7 cellular contexts compared by ENCODE assay signal in the genomic region with DNA sequence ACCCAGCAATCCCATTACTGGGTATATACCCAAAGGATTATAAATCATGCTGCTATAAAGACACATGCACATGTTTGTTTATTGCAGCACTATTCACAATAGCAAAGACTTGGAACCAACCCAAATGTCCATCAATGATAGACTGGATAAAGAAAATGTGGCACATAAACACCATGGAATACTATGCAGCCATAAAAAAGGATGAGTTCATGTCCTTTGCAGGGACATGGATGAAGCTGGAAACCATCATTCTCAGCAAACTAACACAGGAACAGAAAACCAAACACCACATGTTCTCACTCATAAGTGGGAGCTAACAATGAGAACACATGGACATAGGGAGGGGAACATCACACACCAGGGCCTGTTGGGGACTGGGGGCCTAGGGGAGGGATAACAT. TPM values are rescaled to one million over a fixed set of nuclear protein-coding genes. Genes with fewer than 3 reads are reported as not detected.
"Had no signal": no experiment of that assay in that cellular context is flagged by ENCODE, and none has a peak within 500 bp of the region (broad histone marks: within the 10 kb centered on the region; RNA-seq: fewer than 3 reads in every experiment).

No MANE protein-coding gene starts in this region.

RNA-seq across cellular contexts. Expression of a gene that starts 58.0 kb away (rescaled TPM):
- total RNA-seq: OCI-LY7, PC-3, RPMI7951, SJCRH30, SJSA1, SK-MEL-5 had no signal
- polyA plus RNA-seq: SK-N-SH had no signal
